ENCODE assay signal across 15 cellular contexts in the genomic region with DNA sequence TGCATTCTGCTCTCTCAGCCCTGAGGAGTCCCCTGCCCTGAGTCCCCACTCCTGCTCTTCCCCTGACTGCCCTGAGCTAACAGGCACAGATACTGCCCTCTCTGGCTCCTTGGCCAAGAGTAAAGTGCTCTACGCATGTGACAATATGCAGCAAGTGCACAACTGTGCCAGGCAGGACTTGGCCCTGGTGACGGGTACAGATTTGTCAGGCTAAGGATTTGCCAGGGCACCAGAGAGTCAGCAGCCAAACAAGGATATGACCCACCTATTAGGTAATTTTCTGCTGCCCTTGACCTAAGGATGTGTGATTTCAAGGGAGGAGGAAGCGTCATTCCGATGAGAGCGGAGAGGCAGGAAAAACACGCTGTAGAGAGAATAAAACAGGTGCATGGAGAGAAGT.
"Had no signal": no experiment of that assay in that cellular context is flagged by ENCODE, and none has a peak within 500 bp of the region (broad histone marks: within the 10 kb centered on the region; RNA-seq: fewer than 3 reads in every experiment).

No MANE protein-coding gene starts in this region.

- H3K27ac Mint-ChIP-seq: activated CD4-positive, alpha-beta T cell treated with anti-CD3 and anti-CD28 coated beads, Interleukin-2, amount 10 ng/mL, durations not matched to agents 7 days and 5 days; activated naive CD4-positive, alpha-beta T cell treated with anti-CD3 and anti-CD28 coated beads, Interleukin-2, amount 50 U/mL, for 72 hours; immature natural killer cell; natural killer cell; T-helper 1 cell treated with Interleukin-12 subunit alpha and Interleukin-12 subunit beta and Interleukin-4 antibody, amounts not matched to agents 30 μg/mL and 1 μg/mL, for 36 hours had no signal

- H3K9me3 ChIP-seq: spleen, thyroid gland had no signal

- H3K27me3 ChIP-seq: cardiac muscle cell, thyroid gland had no signal

- H3K36me3 ChIP-seq: cardiac muscle cell, spleen, thyroid gland had no signal

- H3K79me2 ChIP-seq: parathyroid adenoma had no signal

- H3K4me1 Mint-ChIP-seq: activated CD4-positive, alpha-beta T cell treated with anti-CD3 and anti-CD28 coated beads, Interleukin-2, amount 10 ng/mL, durations not matched to agents 7 days and 5 days; immature natural killer cell; natural killer cell had no signal

- H3K4me1 ChIP-seq: parathyroid adenoma, thyroid gland had no signal

- H3K27ac ChIP-seq: cardiac muscle cell, dorsolateral prefrontal cortex, parathyroid adenoma, thyroid gland had no signal

- H3K4me3 ChIP-seq: cardiac muscle cell, dorsolateral prefrontal cortex, spleen, thyroid gland had no signal

- DNase-seq: activated CD4-positive, alpha-beta T cell treated with anti-CD3 and anti-CD28 coated beads, Interleukin-2, amount 10 ng/mL, durations not matched to agents 7 days and 5 days; activated CD8-positive, alpha-beta memory T cell treated with anti-CD3 and anti-CD28 coated beads, Interleukin-2, amount 50 U/mL, for 4 hours; activated gamma-delta T cell treated with Interleukin-2 at 50 U/mL for 16 hours; immature natural killer cell; kidney glomerular epithelial cell; mesenchymal stem cell; natural killer cell; spleen; stimulated activated naive CD4-positive, alpha-beta T cell; thyroid gland had no signal

- H3K36me3 Mint-ChIP-seq: activated naive CD4-positive, alpha-beta T cell treated with anti-CD3 and anti-CD28 coated beads, Interleukin-2, amount 50 U/mL, for 72 hours; immature natural killer cell; natural killer cell had no signal

- H2AFZ ChIP-seq: parathyroid adenoma had no signal

- ATAC-seq: activated naive CD4-positive, alpha-beta T cell treated with anti-CD3 and anti-CD28 coated beads, Interleukin-2, amount 50 U/mL, for 72 hours; natural killer cell had no signal

- H3K4me3 Mint-ChIP-seq: activated CD4-positive, alpha-beta T cell treated with anti-CD3 and anti-CD28 coated beads, Interleukin-2, amount 10 ng/mL, durations not matched to agents 7 days and 5 days; immature natural killer cell; natural killer cell; T-helper 1 cell treated with Interleukin-12 subunit alpha and Interleukin-12 subunit beta and Interleukin-4 antibody, amounts not matched to agents 30 μg/mL and 1 μg/mL, for 36 hours had no signal

- H3K9me3 Mint-ChIP-seq: activated CD4-positive, alpha-beta T cell treated with anti-CD3 and anti-CD28 coated beads, Interleukin-2, amount 10 ng/mL, durations not matched to agents 7 days and 5 days; activated naive CD4-positive, alpha-beta T cell treated with anti-CD3 and anti-CD28 coated beads, Interleukin-2, amount 50 U/mL, for 72 hours; immature natural killer cell; natural killer cell; T-helper 1 cell treated with Interleukin-12 subunit alpha and Interleukin-12 subunit beta and Interleukin-4 antibody, amounts not matched to agents 30 μg/mL and 1 μg/mL, for 36 hours had no signal
